Comparison of ENCODE assay signal across 8 cellular contexts in genomic region chr6:32086661-32087573, GRCh38. TPM values are rescaled to one million over a fixed set of nuclear protein-coding genes. Genes with fewer than 3 reads are reported as not detected.
DNase-seq lines count a peak whose midpoint lies in the region; ATAC-seq and TF ChIP-seq lines count a peak whose summit lies in the region.

No MANE protein-coding gene starts in this region.

- H3K4me3 Mint-ChIP-seq in CD4-positive, alpha-beta T cell = peak overlapping the region; percentile 43
- peak overlapping the region; percentile 59 for H3K4me3 Mint-ChIP-seq in activated naive CD8-positive, alpha-beta T cell treated with anti-CD3 and anti-CD28 coated beads, Interleukin-2, amount 50 U/mL, for 24 hours
- H3K4me3 Mint-ChIP-seq in endothelial cell (ENCODE audit: unreplicated experiment) = no peak overlapping the region

- peaks cover 6% of the 10 kb centered on the region for H3K4me1 Mint-ChIP-seq in CD4-positive, alpha-beta T cell (ENCODE audit: low read depth)
- peaks cover 14% of the 10 kb centered on the region for H3K4me1 Mint-ChIP-seq in activated naive CD8-positive, alpha-beta T cell treated with anti-CD3 and anti-CD28 coated beads, Interleukin-2, amount 50 U/mL, for 24 hours
- no peaks in the 10 kb centered on the region for H3K4me1 Mint-ChIP-seq in endothelial cell (ENCODE audit: unreplicated experiment)

- H3K36me3 Mint-ChIP-seq in CD4-positive, alpha-beta T cell (ENCODE audit: low read depth) = no peaks in the 10 kb centered on the region
- no peaks in the 10 kb centered on the region for H3K36me3 Mint-ChIP-seq in activated naive CD8-positive, alpha-beta T cell treated with anti-CD3 and anti-CD28 coated beads, Interleukin-2, amount 50 U/mL, for 24 hours (ENCODE audit: low read depth)
- H3K36me3 Mint-ChIP-seq in endothelial cell (ENCODE audit: low read depth, unreplicated experiment) = peaks cover 6% of the 10 kb centered on the region

- peaks cover 28% of the 10 kb centered on the region for H3K36me3 ChIP-seq in upper lobe of right lung

- H3K27ac Mint-ChIP-seq in CD4-positive, alpha-beta T cell = no peak overlapping the region
- H3K27ac Mint-ChIP-seq in activated naive CD8-positive, alpha-beta T cell treated with anti-CD3 and anti-CD28 coated beads, Interleukin-2, amount 50 U/mL, for 24 hours = peak overlapping the region; percentile 78
- H3K27ac Mint-ChIP-seq in endothelial cell (ENCODE audit: unreplicated experiment) = no peak overlapping the region

- intact Hi-C loops in CD4-positive, alpha-beta T cell (cut with DNase I, micrococcal nuclease) = no loop called here
- intact Hi-C loops in upper lobe of right lung (cut with DNase I) = no loop called here

- no peak overlapping the region for H3K27ac ChIP-seq in CD4-positive, alpha-beta T cell (ENCODE audit: low read depth, low read length)
- peak overlapping the region; percentile 65 for H3K27ac ChIP-seq in upper lobe of right lung

- H3K9me3 Mint-ChIP-seq in CD4-positive, alpha-beta T cell = no peaks in the 10 kb centered on the region
- H3K9me3 Mint-ChIP-seq in activated naive CD8-positive, alpha-beta T cell treated with anti-CD3 and anti-CD28 coated beads, Interleukin-2, amount 50 U/mL, for 24 hours = no peaks in the 10 kb centered on the region
- H3K9me3 Mint-ChIP-seq in endothelial cell (ENCODE audit: unreplicated experiment) = no peaks in the 10 kb centered on the region

- H3K4me1 ChIP-seq in upper lobe of right lung = peaks cover 30% of the 10 kb centered on the region

- peak; percentile 49 for ATAC-seq in CD4-positive, alpha-beta T cell (ENCODE audit: poor library complexity)
- ATAC-seq in HG02642 (IDR thresholded peaks at IDR 0.05; ENCODE audit: poor library complexity, unreplicated experiment) = peak; percentile 59
- peak; percentile 35 for ATAC-seq in activated naive CD8-positive, alpha-beta T cell treated with anti-CD3 and anti-CD28 coated beads, Interleukin-2, amount 50 U/mL, for 24 hours
- ATAC-seq in upper lobe of right lung = peak; percentile 16
- no peak for ATAC-seq in HG02938 (IDR thresholded peaks at IDR 0.05; ENCODE audit: unreplicated experiment)
- no peak for ATAC-seq in HG03460 (IDR thresholded peaks at IDR 0.05; ENCODE audit: unreplicated experiment)

- CTCF ChIA-PET in CD4-positive, alpha-beta T cell (lab: Charles Lee) = interaction anchor here (1.2 kb wide), 2 partner anchors 16 to 61 kb away, joined by 3 to 6 read pairs; no protein-coding TSS in a partner anchor

- no peaks in the 10 kb centered on the region for H3K9me3 ChIP-seq in CD4-positive, alpha-beta T cell (ENCODE audit: control insufficient read depth, low read length)
- H3K9me3 ChIP-seq in upper lobe of right lung = no peaks in the 10 kb centered on the region

- peaks cover 18% of the 10 kb centered on the region for H3K27me3 ChIP-seq in CD4-positive, alpha-beta T cell (ENCODE audit: control insufficient read depth, insufficient read depth, low read length)
- no peaks in the 10 kb centered on the region for H3K27me3 ChIP-seq in upper lobe of right lung

- POLR2A ChIA-PET in CD4-positive, alpha-beta T cell (lab: Charles Lee) = interaction anchor here (0.6 kb wide), 1 partner anchor 43 kb away, joined by 3 read pairs; the partner anchor contains the start of gene FKBPL

- peaks cover 42% of the 10 kb centered on the region for H3K27me3 Mint-ChIP-seq in CD4-positive, alpha-beta T cell
- peaks cover 65% of the 10 kb centered on the region for H3K27me3 Mint-ChIP-seq in activated naive CD8-positive, alpha-beta T cell treated with anti-CD3 and anti-CD28 coated beads, Interleukin-2, amount 50 U/mL, for 24 hours
- H3K27me3 Mint-ChIP-seq in endothelial cell (ENCODE audit: unreplicated experiment) = peaks cover 14% of the 10 kb centered on the region

- DNase-seq in CD4-positive, alpha-beta T cell = no peak
- peak; percentile 59 for DNase-seq in activated naive CD8-positive, alpha-beta T cell treated with anti-CD3 and anti-CD28 coated beads, Interleukin-2, amount 50 U/mL, for 24 hours
- DNase-seq in iris pigment epithelial cell (ENCODE audit: low read depth) = peak; percentile 76
- DNase-seq in upper lobe of right lung = no peak
- DNase-seq in endothelial cell (ENCODE audit: low spot score) = no peak

- TF ChIP-seq CTCF in CD4-positive, alpha-beta T cell (IDR thresholded peaks at IDR 0.05) = no peak
- TF ChIP-seq CTCF in upper lobe of right lung (IDR thresholded peaks at IDR 0.05) (no peak), endothelial cell (IDR thresholded peaks at IDR 0.05; ENCODE audit: unreplicated experiment) (no peak)

- H3K4me3 ChIP-seq in upper lobe of right lung = no peak overlapping the region

RNA-seq across cellular contexts. Expression of gene TNXB, which starts 22.2 kb away (rescaled TPM):
- 1 to 10 TPM; 8.3 to 9.0 TPM for total RNA-seq in CD4-positive, alpha-beta T cell
- total RNA-seq in upper lobe of right lung = 162 TPM
- total RNA-seq in endothelial cell (ENCODE audit: unreplicated experiment) = 7.5 TPM

RNA-seq across cellular contexts. Expression of gene ATF6B, which starts 41.1 kb away (rescaled TPM):
- 10 to 100 TPM; 72.2 to 75.6 TPM for total RNA-seq in CD4-positive, alpha-beta T cell
- 78.1 TPM for total RNA-seq in upper lobe of right lung
- 72.9 TPM for total RNA-seq in endothelial cell (ENCODE audit: unreplicated experiment)

RNA-seq across cellular contexts. Expression of gene FKBPL, which starts 43.2 kb away (rescaled TPM):
- under 1 TPM; 0.66 to 0.73 TPM for total RNA-seq in CD4-positive, alpha-beta T cell
- 4.3 TPM for total RNA-seq in upper lobe of right lung
- total RNA-seq in endothelial cell (ENCODE audit: unreplicated experiment) = 5.2 TPM

RNA-seq across cellular contexts. Expression of gene CYP21A2, which starts 48.7 kb away (rescaled TPM):
- under 1 TPM; 0.17 to 0.36 TPM for total RNA-seq in CD4-positive, alpha-beta T cell
- total RNA-seq in upper lobe of right lung (0.61 TPM), endothelial cell (ENCODE audit: unreplicated experiment) (0.44 TPM)

Comparison
In these comparisons a context has a peak if more than half of its experiments do, and no peak if none do; other contexts are left out.
1. ATAC-seq: peak in CD4-positive, alpha-beta T cell (single experiment), HG02642 (single experiment), activated naive CD8-positive, alpha-beta T cell treated with anti-CD3 and anti-CD28 coated beads, Interleukin-2, amount 50 U/mL, for 24 hours (single experiment) and upper lobe of right lung (single experiment); none in HG02938 (single experiment) and HG03460 (single experiment).
2. DNase-seq: peak in activated naive CD8-positive, alpha-beta T cell treated with anti-CD3 and anti-CD28 coated beads, Interleukin-2, amount 50 U/mL, for 24 hours (single experiment) and iris pigment epithelial cell (single experiment); none in CD4-positive, alpha-beta T cell (0 of 10), upper lobe of right lung (single experiment) and endothelial cell (single experiment).
3. RNA of gene TNXB, which starts 22.2 kb away (total RNA-seq): 162 TPM in upper lobe of right lung (single experiment); 8.3 to 9.0 TPM in CD4-positive, alpha-beta T cell and 7.5 TPM in endothelial cell (single experiment); every median in the first group is over 10 times any median in the second.